Comparison of ENCODE assay signal across 9 cellular contexts in genomic region chr12:27434673-27435565, GRCh38. TPM values are rescaled to one million over a fixed set of nuclear protein-coding genes. Genes with fewer than 3 reads are reported as not detected.
DNase-seq lines count a peak whose midpoint lies in the region; ATAC-seq lines count a peak whose summit lies in the region.
"Had no signal": no experiment of that assay in that cellular context is flagged by ENCODE, and none has a peak within 500 bp of the region (broad histone marks: within the 10 kb centered on the region; RNA-seq: fewer than 3 reads in every experiment).

No MANE protein-coding gene starts in this region.

- intact Hi-C loops in right cardiac atrium (cut with DNase I), result loop anchor here in 3 of 4 donors (5.0 to 10.0 kb wide), 3 partner anchors 90 to 220 kb away; partner anchors contain the start of gene PPFIBP1 (in 3 of the 3)

- no peak overlapping the region for H2AFZ ChIP-seq in Karpas-422 (ENCODE audit: low read length)

- H3K4me3 Mint-ChIP-seq in activated naive CD4-positive, alpha-beta T cell treated with anti-CD3 and anti-CD28 coated beads, Interleukin-2, amount 10 ng/mL, durations not matched to agents 7 days and 5 days, result no peak overlapping the region
- H3K4me3 Mint-ChIP-seq: CD8-positive, alpha-beta memory T cell had no signal

- no peak overlapping the region for H3K4me2 ChIP-seq in Karpas-422 (ENCODE audit: low read depth, low read length, poor library complexity, severe bottlenecking)

- H3K36me3 ChIP-seq in Karpas-422 (ENCODE audit: insufficient read depth, low read length), result no peaks in the 10 kb centered on the region

- peaks cover 11% of the 10 kb centered on the region for H3K27me3 Mint-ChIP-seq in activated naive CD4-positive, alpha-beta T cell treated with anti-CD3 and anti-CD28 coated beads, Interleukin-2, amount 10 ng/mL, durations not matched to agents 7 days and 5 days

- ATAC-seq in right cardiac atrium, result peak; percentile 16 to 41
- peak; percentile 32 for ATAC-seq in stimulated activated naive CD8-positive, alpha-beta T cell treated with anti-CD3 and anti-CD28 coated beads, Interleukin-15, Interleukin-2, amounts not matched to agents 100 U/mL and 50 U/mL, for 24 hours
- ATAC-seq in HG02884 (IDR thresholded peaks at IDR 0.05; ENCODE audit: unreplicated experiment), result no peak

- H3K4me1 Mint-ChIP-seq in activated naive CD4-positive, alpha-beta T cell treated with anti-CD3 and anti-CD28 coated beads, Interleukin-2, amount 10 ng/mL, durations not matched to agents 7 days and 5 days, result peaks cover 58% of the 10 kb centered on the region

- H3K9ac ChIP-seq in Karpas-422 (ENCODE audit: low read length), result no peak overlapping the region

- H3K9me3 Mint-ChIP-seq in activated naive CD4-positive, alpha-beta T cell treated with anti-CD3 and anti-CD28 coated beads, Interleukin-2, amount 10 ng/mL, durations not matched to agents 7 days and 5 days, result peaks cover 18% of the 10 kb centered on the region
- H3K9me3 Mint-ChIP-seq: CD8-positive, alpha-beta memory T cell had no signal

- H3K9me2 ChIP-seq in Karpas-422 (replicated peaks; ENCODE audit: insufficient read depth, low read length), result no peaks in the 10 kb centered on the region

- H3K27ac ChIP-seq in Karpas-422 (ENCODE audit: low read length) (no peak overlapping the region), right cardiac atrium (ENCODE audit: low read length) (no peak overlapping the region)

- H3K9me3 ChIP-seq in Karpas-422 (ENCODE audit: low read length) (0 out of 2 replicates have a peak, but pooled peaks cover 2% of the 10 kb centered on the region), right cardiac atrium (ENCODE audit: control insufficient read depth, low read length) (no peaks in the 10 kb centered on the region)

- H3K4me1 ChIP-seq in Karpas-422 (ENCODE audit: low read length) (no peaks in the 10 kb centered on the region), right cardiac atrium (ENCODE audit: control insufficient read depth, insufficient read depth, low read length) (peaks cover 3% of the 10 kb centered on the region)

- no peak overlapping the region for H3K27ac Mint-ChIP-seq in activated naive CD4-positive, alpha-beta T cell treated with anti-CD3 and anti-CD28 coated beads, Interleukin-2, amount 10 ng/mL, durations not matched to agents 7 days and 5 days

- H3K36me3 Mint-ChIP-seq in activated naive CD4-positive, alpha-beta T cell treated with anti-CD3 and anti-CD28 coated beads, Interleukin-2, amount 10 ng/mL, durations not matched to agents 7 days and 5 days, result peaks cover 28% of the 10 kb centered on the region

- H4K20me1 ChIP-seq in Karpas-422 (ENCODE audit: insufficient read depth, low read depth, low read length), result no peaks in the 10 kb centered on the region

- H3K4me3 ChIP-seq in Karpas-422 (ENCODE audit: low read length) (no peak overlapping the region), right cardiac atrium (ENCODE audit: low read length) (no peak overlapping the region)

- peaks cover 3% of the 10 kb centered on the region; the same call in 1 of the 2 replicates for H3K27me3 ChIP-seq in Karpas-422 (ENCODE audit: low read length)
- no peaks in the 10 kb centered on the region for H3K27me3 ChIP-seq in right cardiac atrium (ENCODE audit: control insufficient read depth, insufficient read depth)

- CTCF ChIA-PET in activated naive CD4-positive, alpha-beta T cell treated with anti-CD3 and anti-CD28 coated beads, Interleukin-2, amount 10 ng/mL, durations not matched to agents 7 days and 5 days (lab: Charles Lee), result interaction anchor here (0.7 to 4.2 kb wide), 22 partner anchors 9 to 218 kb away, joined by 3 to 31 read pairs (median 4); partner anchors contain the start of gene PPFIBP1

- 39% methylated on average over 5 of the region's 6 CpGs for WGBS in right cardiac atrium

- DNase-seq in NCI-H510A treated with DMSO at 0.1 percent for 48 hours (lab: John Stamatoyannopoulos, UW), result peak; percentile 6
- DNase-seq in NCI-H510A (lab: John Stamatoyannopoulos, UW), result no peak
- DNase-seq in Karpas-422, result peak; percentile 54
- peak; percentile 43 for DNase-seq in activated naive CD4-positive, alpha-beta T cell treated with anti-CD3 and anti-CD28 coated beads, Interleukin-2, amount 10 ng/mL, durations not matched to agents 7 days and 5 days
- DNase-seq in right cardiac atrium, result peak in 2 of 3 donors; percentile 36 to 48
- DNase-seq in stimulated activated naive CD8-positive, alpha-beta T cell treated with anti-CD3 and anti-CD28 coated beads, Interleukin-15, Interleukin-2, amounts not matched to agents 100 U/mL and 50 U/mL, for 24 hours, result no peak
- no peak for DNase-seq in NCI-H446 treated with DMSO at 0.1 percent for 48 hours (lab: John Stamatoyannopoulos, UW)

- no peaks in the 10 kb centered on the region for H3K79me2 ChIP-seq in Karpas-422 (ENCODE audit: low read length)

RNA-seq across cellular contexts. Expression of gene SMCO2, which starts 11.6 kb away (rescaled TPM):
- not detected in 2 replicates for total RNA-seq in Karpas-422 (2014; rRNA removed; shearing (Covaris generic); ENCODE audit: low replicate concordance)
- under 1 TPM in 1 of 4 donors, not detected in 3; 0.28 TPM for total RNA-seq in right cardiac atrium
- polyA plus RNA-seq in right cardiac atrium, result 0.14 TPM
- total RNA-seq: CD8-positive, alpha-beta memory T cell had no signal
- polyA plus RNA-seq: CD8-positive, alpha-beta memory T cell had no signal

Comparison
In these comparisons a context has a peak if more than half of its experiments do, and no peak if none do; other contexts are left out.
1. DNase-seq: peak in NCI-H510A treated with DMSO at 0.1 percent for 48 hours (single experiment), Karpas-422 (single experiment), activated naive CD4-positive, alpha-beta T cell treated with anti-CD3 and anti-CD28 coated beads, Interleukin-2, amount 10 ng/mL, durations not matched to agents 7 days and 5 days (single experiment) and right cardiac atrium (2 of 3); none in NCI-H510A (single experiment), stimulated activated naive CD8-positive, alpha-beta T cell treated with anti-CD3 and anti-CD28 coated beads, Interleukin-15, Interleukin-2, amounts not matched to agents 100 U/mL and 50 U/mL, for 24 hours (single experiment) and NCI-H446 treated with DMSO at 0.1 percent for 48 hours (single experiment).